ENCODE assay signal across 34 cellular contexts in the genomic region with DNA sequence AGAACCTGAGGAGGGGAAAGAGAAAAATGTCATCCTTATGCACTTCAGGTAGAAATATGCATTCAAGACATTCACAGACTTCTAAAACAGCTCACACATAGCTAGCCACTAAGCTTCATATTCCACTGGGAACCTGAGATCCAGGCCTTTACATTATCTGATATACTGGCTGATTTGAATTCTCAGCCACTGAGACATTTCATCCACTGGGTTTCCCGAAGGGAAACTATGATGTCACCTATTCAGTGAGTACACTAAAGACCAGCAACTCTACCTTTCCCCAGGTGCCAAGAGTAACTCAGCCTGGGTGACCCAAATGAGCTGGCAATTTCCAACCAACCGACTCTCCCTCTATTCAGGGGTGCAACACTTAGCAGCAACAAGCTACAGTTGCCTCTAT.
"Had no signal": no experiment of that assay in that cellular context is flagged by ENCODE, and none has a peak within 500 bp of the region (broad histone marks: within the 10 kb centered on the region; RNA-seq: fewer than 3 reads in every experiment).

No MANE protein-coding gene starts in this region.

- H3K9me3 ChIP-seq: MG63 had no signal

- DNase-seq: Karpas-422, Kasumi-1, MG63, MM.1S, MV-4-11, NCI-H1048, NCI-H1092, NCI-H1092 treated with DMSO at 0.1 percent for 48 hours, NCI-H1105, NCI-H1105 treated with DMSO at 0.1 percent for 48 hours, NCI-H1417, NCI-H1417 treated with DMSO at 0.1 percent for 48 hours, NCI-H1436, NCI-H1436 treated with DMSO at 0.1 percent for 48 hours, NCI-H146, NCI-H1694, NCI-H1694 treated with DMSO at 0.1 percent for 48 hours, NCI-H187, NCI-H187 treated with DMSO at 0.1 percent for 48 hours, NCI-H1930, NCI-H2029, NCI-H2029 treated with DMSO at 0.1 percent for 48 hours, NCI-H2081, NCI-H2081 treated with DMSO at 0.1 percent for 48 hours, NCI-H2107, NCI-H2171, NCI-H2171 treated with DMSO at 0.1 percent for 48 hours, NCI-H2227 treated with DMSO at 0.1 percent for 48 hours, NCI-H226, NCI-H345, NCI-H446, NCI-H446 treated with DMSO at 0.1 percent for 48 hours, NCI-H510A, NCI-H510A treated with DMSO at 0.1 percent for 48 hours had no signal

- H3K27me3 ChIP-seq: MG63 had no signal

- H3K4me3 ChIP-seq: MG63 had no signal
